ENCODE assay signal across 8 cellular contexts in the genomic region with DNA sequence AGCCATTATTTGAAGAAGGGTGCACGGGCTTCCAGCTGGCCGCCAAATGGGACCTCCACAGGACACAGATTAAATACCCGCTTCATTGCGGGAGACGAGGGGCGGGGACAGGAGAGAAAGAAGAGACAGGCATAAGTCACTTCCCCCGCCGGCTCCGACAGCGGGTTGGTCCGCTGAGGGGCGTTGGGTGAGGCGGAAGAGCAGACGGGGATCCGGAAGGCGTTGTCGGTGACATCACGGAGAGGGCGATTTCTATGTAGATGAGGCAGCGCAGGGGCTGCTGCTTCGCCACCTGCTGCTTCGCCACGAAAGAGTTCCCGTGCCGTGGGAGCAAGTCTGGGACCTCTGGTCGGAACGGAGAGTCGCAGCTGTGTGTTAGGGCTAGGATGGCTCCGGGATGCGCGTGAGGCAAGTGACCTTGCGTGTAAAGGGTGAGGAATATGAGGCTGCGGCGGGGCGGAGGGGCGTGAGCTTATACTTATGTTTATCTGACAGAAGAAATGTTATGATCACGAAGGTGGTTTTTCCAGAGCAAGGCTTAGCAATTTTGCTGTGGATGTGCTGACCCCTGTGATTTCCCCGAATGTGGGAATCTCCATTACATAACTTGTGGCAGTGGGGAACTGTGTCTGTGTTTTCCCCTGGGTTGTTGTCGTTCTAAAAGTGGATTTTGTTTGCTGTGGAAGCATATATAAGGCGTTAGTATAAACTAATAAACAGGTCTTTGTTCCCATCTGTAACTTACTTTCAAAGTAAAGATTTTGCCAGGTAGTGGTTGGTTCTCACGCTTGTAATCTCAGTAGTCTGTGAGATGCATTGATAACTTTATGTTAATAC. TPM values are rescaled to one million over a fixed set of nuclear protein-coding genes. Genes with fewer than 3 reads are reported as not detected.
DNase-seq lines count a peak whose midpoint lies in the region; ATAC-seq and TF ChIP-seq lines count a peak whose summit lies in the region.
"Not testable (repeated sequence)": the region's sequence is repeated elsewhere in the genome, so short reads cannot be mapped to it uniquely, and the experiment has no call there.

No MANE protein-coding gene starts in this region.

- peak; percentile 82 to 90 for DNase-seq in NCI-H187 (lab: John Stamatoyannopoulos, UW)
- DNase-seq in T-helper 22 cell (ENCODE audit: low read depth), result peak; percentile 90
- DNase-seq in anterior cingulate cortex (lab: John Stamatoyannopoulos, UW), result peak; percentile 27 to 89 (median 79)
- peak; percentile 97 for DNase-seq in right atrium auricular region (ENCODE audit: low spot score)
- DNase-seq in posterior vena cava (ENCODE audit: low spot score), result peak; percentile 97
- peak; percentile 94 for DNase-seq in transverse colon

- in situ Hi-C loops in transverse colon (cut with MboI; ENCODE audit: low pct_ligation_motif_present in 1 of 4, low pct_unique_long_range_greater_than_20kb in 1 of 4, low sequenced_read_pairs in 3 of 4), result not testable (repeated sequence)

- TF ChIP-seq EP300 in transverse colon (IDR thresholded peaks at IDR 0.05; ENCODE audit: low read depth), result not testable (repeated sequence)

- not testable (repeated sequence) for H3K4me1 ChIP-seq in right atrium auricular region
- H3K4me1 ChIP-seq in transverse colon, result peaks cover 0 to 11% (median 3%) of the 10 kb centered on the region in 4 donors

- TF ChIP-seq CTCF in right atrium auricular region (IDR thresholded peaks at IDR 0.05); transverse colon (IDR thresholded peaks at IDR 0.05): not testable (repeated sequence)

- not testable (repeated sequence) for H3K36me3 ChIP-seq in right atrium auricular region, transverse colon

- WGBS in transverse colon (ENCODE audit: low coverage in 1 of 2), 2 donors, result 0 to 1% methylated on average over 7 to 40 of the region's 41 CpGs

- H3K4me3 ChIP-seq in right atrium auricular region (peak overlapping the region; percentile 32 to 51), transverse colon (peak overlapping the region; percentile 37 to 53 (median 46))

- H3K27ac ChIP-seq in right atrium auricular region (peak overlapping the region; percentile 84 to 86), transverse colon (peak overlapping the region; percentile 90 to 94 (median 92))

- ATAC-seq in GM18511 (IDR thresholded peaks at IDR 0.05; ENCODE audit: unreplicated experiment) (peak; percentile 93), HG02970 (IDR thresholded peaks at IDR 0.05; ENCODE audit: low FRiP score, unreplicated experiment) (peak; percentile 69)

- intact Hi-C loops in posterior vena cava (cut with DNase I); transverse colon (cut with DNase I; ENCODE audit: low total_unique reads): not testable (repeated sequence)

- peak; percentile 90 for TF ChIP-seq POLR2A in transverse colon (IDR thresholded peaks at IDR 0.05)

- H3K9me3 ChIP-seq in right atrium auricular region, transverse colon: not testable (repeated sequence)

- not testable (repeated sequence) for H3K27me3 ChIP-seq in right atrium auricular region, transverse colon

RNA-seq across cellular contexts. Expression of gene PPIAL4C, which starts 52.9 kb away (rescaled TPM):
- not detected for total RNA-seq in right atrium auricular region
- total RNA-seq in posterior vena cava, result not detected
- not detected for total RNA-seq in transverse colon

Comparison
In these comparisons a context has a peak if more than half of its experiments do, and no peak if none do; other contexts are left out.
1. Peak in every context shown above with its lines: DNase-seq, ATAC-seq, H3K4me3 ChIP-seq and H3K27ac ChIP-seq.